In the genomic region with DNA sequence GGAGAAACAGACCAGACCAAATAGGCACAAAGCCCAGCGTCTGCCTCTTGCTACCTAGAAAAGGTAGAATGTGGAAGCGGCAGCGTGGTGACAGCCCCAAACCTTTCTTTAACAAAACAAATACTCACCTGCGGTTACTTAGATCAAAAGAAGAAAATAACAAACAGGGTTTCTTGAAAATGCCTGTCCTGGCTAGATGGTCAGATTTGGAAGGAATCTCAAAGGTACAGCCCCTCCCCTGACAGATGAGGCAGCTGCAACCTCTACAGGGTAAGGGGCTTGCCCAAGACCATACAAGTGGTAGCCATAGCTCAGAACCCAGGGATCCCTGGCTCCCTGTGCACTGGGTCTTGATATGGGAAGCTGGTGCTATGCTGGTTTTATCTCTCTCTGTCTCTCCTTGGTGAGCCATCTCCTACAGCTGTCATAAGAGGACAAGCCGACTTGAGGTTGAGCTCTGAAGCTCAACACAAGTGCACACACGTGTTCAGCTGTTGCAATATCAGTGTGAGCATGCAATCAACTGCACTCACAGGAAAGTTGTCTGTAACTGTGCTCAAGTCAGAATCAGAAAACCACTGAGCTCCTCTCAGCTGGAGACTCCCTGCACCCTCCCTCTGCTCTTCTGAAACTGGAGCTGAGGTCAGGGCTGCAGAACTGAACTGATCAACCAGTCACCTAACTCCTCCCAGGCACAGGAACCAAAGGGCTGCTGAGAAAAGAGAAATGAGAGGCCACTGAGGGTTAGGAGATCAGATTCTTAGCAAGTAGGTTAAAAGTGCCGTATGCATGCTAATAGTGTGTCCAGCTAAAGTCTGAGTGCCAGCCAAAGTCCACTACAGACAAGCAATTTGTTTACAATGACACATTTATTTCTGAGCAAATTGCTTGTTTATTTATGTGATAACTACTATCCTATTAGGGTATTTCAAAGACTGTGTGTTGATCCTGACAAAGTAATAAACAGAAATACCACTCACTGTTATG, we compare ENCODE assay signal across 1 cellular context.
TF ChIP-seq lines count a peak whose summit lies in the region.

No MANE protein-coding gene starts in this region.

TF ChIP-seq in K562, 482 proteins besides CTCF, POLR2A, EP300 and RAD21 (continued from another document and continues in another):
- TF ChIP-seq CBFA2T2 (conservative IDR thresholded peaks at IDR 0.05) (0 out of 2 replicates have a peak, but pooled peaks have one; percentile 10), HNRNPK (IDR thresholded peaks at IDR 0.05; ENCODE audit: low read depth, low read length, poor library complexity, severe bottlenecking) (no peak), U2AF1 (optimal IDR thresholded peaks at IDR 0.05; ENCODE audit: low read depth, low read length) (no peak), ZNF408 (CRISPR knock-in tag; IDR thresholded peaks at IDR 0.05; ENCODE audit: low read depth) (no peak), TARDBP (IDR thresholded peaks at IDR 0.05) (no peak), ASH1L (IDR thresholded peaks at IDR 0.05; ENCODE audit: borderline replicate concordance, low read depth, partially characterized antibody) (no peak), ADNP (tag; IDR thresholded peaks at IDR 0.05) (no peak), YY1 (IDR thresholded peaks at IDR 0.05; ENCODE audit: borderline replicate concordance in 1 of 3, control insufficient read depth in 1 of 3, extremely low read depth in 1 of 3, insufficient read depth in 3 of 3, insufficient read length in 1 of 3, insufficient replicate concordance in 2 of 3, low read depth in 1 of 3, low read length in 2 of 3) (no peak), ERF (CRISPR knock-in tag; IDR thresholded peaks at IDR 0.05) (no peak), RBM34 (IDR thresholded peaks at IDR 0.05; ENCODE audit: borderline replicate concordance, insufficient read depth, low read length) (no peak), ZNF79 (CRISPR knock-in tag; IDR thresholded peaks at IDR 0.05; ENCODE audit: low read depth) (no peak), ZBED1 (IDR thresholded peaks at IDR 0.05) (no peak), PYGO2 (tag; IDR thresholded peaks at IDR 0.05) (no peak), ETS2 (tag; IDR thresholded peaks at IDR 0.05; ENCODE audit: borderline replicate concordance, poor library complexity, severe bottlenecking) (no peak), TAL1 (IDR thresholded peaks at IDR 0.05) (no peak), STAG1 (CRISPR knock-in tag; IDR thresholded peaks at IDR 0.05; ENCODE audit: borderline replicate concordance) (no peak), SREBF2 (CRISPR knock-in tag; IDR thresholded peaks at IDR 0.05) (no peak), FOS (IDR thresholded peaks at IDR 0.05; ENCODE audit: extremely low read depth, insufficient read length) (no peak), FOXM1 (IDR thresholded peaks at IDR 0.05; ENCODE audit: low read depth) (no peak; the same call in 1 of the 2 replicates), FOXM1 (CRISPR knock-in tag; IDR thresholded peaks at IDR 0.05; ENCODE audit: low read depth) (no peak), BACH1 (tag; IDR thresholded peaks at IDR 0.05) (peak; percentile 58), MCM5 (IDR thresholded peaks at IDR 0.05; ENCODE audit: low read depth) (no peak), NFRKB (IDR thresholded peaks at IDR 0.05; ENCODE audit: low read depth) (0 out of 2 replicates have a peak, but pooled peaks have one; percentile 19), PHF8 (IDR thresholded peaks at IDR 0.05; ENCODE audit: borderline replicate concordance, low read length) (no peak), MXI1 (IDR thresholded peaks at IDR 0.05; ENCODE audit: low read depth, low read length) (no peak), ZNF253 (CRISPR knock-in tag; conservative IDR thresholded peaks at IDR 0.05) (no peak), RBFOX2 (IDR thresholded peaks at IDR 0.05; ENCODE audit: low read depth, low read length) (peak; percentile 35; the same call in 1 of the 2 replicates), FOSL1 (tag; conservative IDR thresholded peaks at IDR 0.05) (no peak), ELF1 (tag; IDR thresholded peaks at IDR 0.05) (no peak), ARNT (IDR thresholded peaks at IDR 0.05) (peak in 1 of 2 experiments; percentile 69; a peak in 1 of 4 replicates), ZNF431 (CRISPR knock-in tag; IDR thresholded peaks at IDR 0.05) (no peak)
- TF ChIP-seq, protein P1, sequence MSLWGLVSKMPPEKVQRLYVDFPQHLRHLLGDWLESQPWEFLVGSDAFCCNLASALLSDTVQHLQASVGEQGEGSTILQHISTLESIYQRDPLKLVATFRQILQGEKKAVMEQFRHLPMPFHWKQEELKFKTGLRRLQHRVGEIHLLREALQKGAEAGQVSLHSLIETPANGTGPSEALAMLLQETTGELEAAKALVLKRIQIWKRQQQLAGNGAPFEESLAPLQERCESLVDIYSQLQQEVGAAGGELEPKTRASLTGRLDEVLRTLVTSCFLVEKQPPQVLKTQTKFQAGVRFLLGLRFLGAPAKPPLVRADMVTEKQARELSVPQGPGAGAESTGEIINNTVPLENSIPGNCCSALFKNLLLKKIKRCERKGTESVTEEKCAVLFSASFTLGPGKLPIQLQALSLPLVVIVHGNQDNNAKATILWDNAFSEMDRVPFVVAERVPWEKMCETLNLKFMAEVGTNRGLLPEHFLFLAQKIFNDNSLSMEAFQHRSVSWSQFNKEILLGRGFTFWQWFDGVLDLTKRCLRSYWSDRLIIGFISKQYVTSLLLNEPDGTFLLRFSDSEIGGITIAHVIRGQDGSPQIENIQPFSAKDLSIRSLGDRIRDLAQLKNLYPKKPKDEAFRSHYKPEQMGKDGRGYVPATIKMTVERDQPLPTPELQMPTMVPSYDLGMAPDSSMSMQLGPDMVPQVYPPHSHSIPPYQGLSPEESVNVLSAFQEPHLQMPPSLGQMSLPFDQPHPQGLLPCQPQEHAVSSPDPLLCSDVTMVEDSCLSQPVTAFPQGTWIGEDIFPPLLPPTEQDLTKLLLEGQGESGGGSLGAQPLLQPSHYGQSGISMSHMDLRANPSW (CRISPR knock-in tag; IDR thresholded peaks at IDR 0.05) = no peak
- TF ChIP-seq, protein P2, sequence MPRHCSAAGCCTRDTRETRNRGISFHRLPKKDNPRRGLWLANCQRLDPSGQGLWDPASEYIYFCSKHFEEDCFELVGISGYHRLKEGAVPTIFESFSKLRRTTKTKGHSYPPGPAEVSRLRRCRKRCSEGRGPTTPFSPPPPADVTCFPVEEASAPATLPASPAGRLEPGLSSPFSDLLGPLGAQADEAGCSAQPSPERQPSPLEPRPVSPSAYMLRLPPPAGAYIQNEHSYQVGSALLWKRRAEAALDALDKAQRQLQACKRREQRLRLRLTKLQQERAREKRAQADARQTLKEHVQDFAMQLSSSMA (CRISPR knock-in tag; IDR thresholded peaks at IDR 0.05) = no peak
- TF ChIP-seq, protein P3, sequence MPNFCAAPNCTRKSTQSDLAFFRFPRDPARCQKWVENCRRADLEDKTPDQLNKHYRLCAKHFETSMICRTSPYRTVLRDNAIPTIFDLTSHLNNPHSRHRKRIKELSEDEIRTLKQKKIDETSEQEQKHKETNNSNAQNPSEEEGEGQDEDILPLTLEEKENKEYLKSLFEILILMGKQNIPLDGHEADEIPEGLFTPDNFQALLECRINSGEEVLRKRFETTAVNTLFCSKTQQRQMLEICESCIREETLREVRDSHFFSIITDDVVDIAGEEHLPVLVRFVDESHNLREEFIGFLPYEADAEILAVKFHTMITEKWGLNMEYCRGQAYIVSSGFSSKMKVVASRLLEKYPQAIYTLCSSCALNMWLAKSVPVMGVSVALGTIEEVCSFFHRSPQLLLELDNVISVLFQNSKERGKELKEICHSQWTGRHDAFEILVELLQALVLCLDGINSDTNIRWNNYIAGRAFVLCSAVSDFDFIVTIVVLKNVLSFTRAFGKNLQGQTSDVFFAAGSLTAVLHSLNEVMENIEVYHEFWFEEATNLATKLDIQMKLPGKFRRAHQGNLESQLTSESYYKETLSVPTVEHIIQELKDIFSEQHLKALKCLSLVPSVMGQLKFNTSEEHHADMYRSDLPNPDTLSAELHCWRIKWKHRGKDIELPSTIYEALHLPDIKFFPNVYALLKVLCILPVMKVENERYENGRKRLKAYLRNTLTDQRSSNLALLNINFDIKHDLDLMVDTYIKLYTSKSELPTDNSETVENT (CRISPR knock-in tag; IDR thresholded peaks at IDR 0.05) = no peak
- TF ChIP-seq, protein P4, sequence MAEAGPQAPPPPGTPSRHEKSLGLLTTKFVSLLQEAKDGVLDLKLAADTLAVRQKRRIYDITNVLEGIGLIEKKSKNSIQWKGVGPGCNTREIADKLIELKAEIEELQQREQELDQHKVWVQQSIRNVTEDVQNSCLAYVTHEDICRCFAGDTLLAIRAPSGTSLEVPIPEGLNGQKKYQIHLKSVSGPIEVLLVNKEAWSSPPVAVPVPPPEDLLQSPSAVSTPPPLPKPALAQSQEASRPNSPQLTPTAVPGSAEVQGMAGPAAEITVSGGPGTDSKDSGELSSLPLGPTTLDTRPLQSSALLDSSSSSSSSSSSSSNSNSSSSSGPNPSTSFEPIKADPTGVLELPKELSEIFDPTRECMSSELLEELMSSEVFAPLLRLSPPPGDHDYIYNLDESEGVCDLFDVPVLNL (CRISPR knock-in tag; IDR thresholded peaks at IDR 0.05; ENCODE audit: low read depth) = no peak
- TF ChIP-seq, protein P5, sequence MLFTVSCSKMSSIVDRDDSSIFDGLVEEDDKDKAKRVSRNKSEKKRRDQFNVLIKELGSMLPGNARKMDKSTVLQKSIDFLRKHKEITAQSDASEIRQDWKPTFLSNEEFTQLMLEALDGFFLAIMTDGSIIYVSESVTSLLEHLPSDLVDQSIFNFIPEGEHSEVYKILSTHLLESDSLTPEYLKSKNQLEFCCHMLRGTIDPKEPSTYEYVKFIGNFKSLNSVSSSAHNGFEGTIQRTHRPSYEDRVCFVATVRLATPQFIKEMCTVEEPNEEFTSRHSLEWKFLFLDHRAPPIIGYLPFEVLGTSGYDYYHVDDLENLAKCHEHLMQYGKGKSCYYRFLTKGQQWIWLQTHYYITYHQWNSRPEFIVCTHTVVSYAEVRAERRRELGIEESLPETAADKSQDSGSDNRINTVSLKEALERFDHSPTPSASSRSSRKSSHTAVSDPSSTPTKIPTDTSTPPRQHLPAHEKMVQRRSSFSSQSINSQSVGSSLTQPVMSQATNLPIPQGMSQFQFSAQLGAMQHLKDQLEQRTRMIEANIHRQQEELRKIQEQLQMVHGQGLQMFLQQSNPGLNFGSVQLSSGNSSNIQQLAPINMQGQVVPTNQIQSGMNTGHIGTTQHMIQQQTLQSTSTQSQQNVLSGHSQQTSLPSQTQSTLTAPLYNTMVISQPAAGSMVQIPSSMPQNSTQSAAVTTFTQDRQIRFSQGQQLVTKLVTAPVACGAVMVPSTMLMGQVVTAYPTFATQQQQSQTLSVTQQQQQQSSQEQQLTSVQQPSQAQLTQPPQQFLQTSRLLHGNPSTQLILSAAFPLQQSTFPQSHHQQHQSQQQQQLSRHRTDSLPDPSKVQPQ (CRISPR knock-in tag; IDR thresholded peaks at IDR 0.05; ENCODE audit: borderline replicate concordance) = no peak
- TF ChIP-seq, protein P6, sequence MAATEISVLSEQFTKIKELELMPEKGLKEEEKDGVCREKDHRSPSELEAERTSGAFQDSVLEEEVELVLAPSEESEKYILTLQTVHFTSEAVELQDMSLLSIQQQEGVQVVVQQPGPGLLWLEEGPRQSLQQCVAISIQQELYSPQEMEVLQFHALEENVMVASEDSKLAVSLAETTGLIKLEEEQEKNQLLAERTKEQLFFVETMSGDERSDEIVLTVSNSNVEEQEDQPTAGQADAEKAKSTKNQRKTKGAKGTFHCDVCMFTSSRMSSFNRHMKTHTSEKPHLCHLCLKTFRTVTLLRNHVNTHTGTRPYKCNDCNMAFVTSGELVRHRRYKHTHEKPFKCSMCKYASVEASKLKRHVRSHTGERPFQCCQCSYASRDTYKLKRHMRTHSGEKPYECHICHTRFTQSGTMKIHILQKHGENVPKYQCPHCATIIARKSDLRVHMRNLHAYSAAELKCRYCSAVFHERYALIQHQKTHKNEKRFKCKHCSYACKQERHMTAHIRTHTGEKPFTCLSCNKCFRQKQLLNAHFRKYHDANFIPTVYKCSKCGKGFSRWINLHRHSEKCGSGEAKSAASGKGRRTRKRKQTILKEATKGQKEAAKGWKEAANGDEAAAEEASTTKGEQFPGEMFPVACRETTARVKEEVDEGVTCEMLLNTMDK (IDR thresholded peaks at IDR 0.05; ENCODE audit: borderline replicate concordance, insufficient read depth, low read depth, low read length, poor library complexity, severe bottlenecking) = no peak
- TF ChIP-seq, protein P7, sequence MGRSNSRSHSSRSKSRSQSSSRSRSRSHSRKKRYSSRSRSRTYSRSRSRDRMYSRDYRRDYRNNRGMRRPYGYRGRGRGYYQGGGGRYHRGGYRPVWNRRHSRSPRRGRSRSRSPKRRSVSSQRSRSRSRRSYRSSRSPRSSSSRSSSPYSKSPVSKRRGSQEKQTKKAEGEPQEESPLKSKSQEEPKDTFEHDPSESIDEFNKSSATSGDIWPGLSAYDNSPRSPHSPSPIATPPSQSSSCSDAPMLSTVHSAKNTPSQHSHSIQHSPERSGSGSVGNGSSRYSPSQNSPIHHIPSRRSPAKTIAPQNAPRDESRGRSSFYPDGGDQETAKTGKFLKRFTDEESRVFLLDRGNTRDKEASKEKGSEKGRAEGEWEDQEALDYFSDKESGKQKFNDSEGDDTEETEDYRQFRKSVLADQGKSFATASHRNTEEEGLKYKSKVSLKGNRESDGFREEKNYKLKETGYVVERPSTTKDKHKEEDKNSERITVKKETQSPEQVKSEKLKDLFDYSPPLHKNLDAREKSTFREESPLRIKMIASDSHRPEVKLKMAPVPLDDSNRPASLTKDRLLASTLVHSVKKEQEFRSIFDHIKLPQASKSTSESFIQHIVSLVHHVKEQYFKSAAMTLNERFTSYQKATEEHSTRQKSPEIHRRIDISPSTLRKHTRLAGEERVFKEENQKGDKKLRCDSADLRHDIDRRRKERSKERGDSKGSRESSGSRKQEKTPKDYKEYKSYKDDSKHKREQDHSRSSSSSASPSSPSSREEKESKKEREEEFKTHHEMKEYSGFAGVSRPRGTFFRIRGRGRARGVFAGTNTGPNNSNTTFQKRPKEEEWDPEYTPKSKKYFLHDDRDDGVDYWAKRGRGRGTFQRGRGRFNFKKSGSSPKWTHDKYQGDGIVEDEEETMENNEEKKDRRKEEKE (IDR thresholded peaks at IDR 0.05; ENCODE audit: borderline replicate concordance in 1 of 2, control insufficient read depth in 1 of 2, low read depth in 2 of 2, low read length in 1 of 2) = no peak
- TF ChIP-seq, protein P8, sequence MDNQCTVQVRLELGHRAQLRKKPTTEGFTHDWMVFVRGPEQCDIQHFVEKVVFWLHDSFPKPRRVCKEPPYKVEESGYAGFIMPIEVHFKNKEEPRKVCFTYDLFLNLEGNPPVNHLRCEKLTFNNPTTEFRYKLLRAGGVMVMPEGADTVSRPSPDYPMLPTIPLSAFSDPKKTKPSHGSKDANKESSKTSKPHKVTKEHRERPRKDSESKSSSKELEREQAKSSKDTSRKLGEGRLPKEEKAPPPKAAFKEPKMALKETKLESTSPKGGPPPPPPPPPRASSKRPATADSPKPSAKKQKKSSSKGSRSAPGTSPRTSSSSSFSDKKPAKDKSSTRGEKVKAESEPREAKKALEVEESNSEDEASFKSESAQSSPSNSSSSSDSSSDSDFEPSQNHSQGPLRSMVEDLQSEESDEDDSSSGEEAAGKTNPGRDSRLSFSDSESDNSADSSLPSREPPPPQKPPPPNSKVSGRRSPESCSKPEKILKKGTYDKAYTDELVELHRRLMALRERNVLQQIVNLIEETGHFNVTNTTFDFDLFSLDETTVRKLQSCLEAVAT (IDR thresholded peaks at IDR 0.05) = 0 out of 4 replicates have a peak, but pooled peaks of 1 of the 2 experiments have one; percentile 18
- TF ChIP-seq, protein P9, sequence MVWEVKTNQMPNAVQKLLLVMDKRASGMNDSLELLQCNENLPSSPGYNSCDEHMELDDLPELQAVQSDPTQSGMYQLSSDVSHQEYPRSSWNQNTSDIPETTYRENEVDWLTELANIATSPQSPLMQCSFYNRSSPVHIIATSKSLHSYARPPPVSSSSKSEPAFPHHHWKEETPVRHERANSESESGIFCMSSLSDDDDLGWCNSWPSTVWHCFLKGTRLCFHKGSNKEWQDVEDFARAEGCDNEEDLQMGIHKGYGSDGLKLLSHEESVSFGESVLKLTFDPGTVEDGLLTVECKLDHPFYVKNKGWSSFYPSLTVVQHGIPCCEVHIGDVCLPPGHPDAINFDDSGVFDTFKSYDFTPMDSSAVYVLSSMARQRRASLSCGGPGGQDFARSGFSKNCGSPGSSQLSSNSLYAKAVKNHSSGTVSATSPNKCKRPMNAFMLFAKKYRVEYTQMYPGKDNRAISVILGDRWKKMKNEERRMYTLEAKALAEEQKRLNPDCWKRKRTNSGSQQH (CRISPR knock-in tag; IDR thresholded peaks at IDR 0.05) = no peak
